1 cellular context compared by ENCODE assay signal in genomic region chr11:313787-314547, GRCh38.
TF ChIP-seq lines count a peak whose summit lies in the region.

Gene IFITM1 (plus strand): TSS chr11:314040. CDS start chr11:314171, 131 bp downstream.

TF ChIP-seq in K562, 482 proteins besides CTCF, POLR2A, EP300 and RAD21 (continued from another document):
- TF ChIP-seq ZNF395 (CRISPR knock-in tag; IDR thresholded peaks at IDR 0.05) (peak; percentile 64; the same call in 1 of the 2 replicates), ZNF212 (CRISPR knock-in tag; IDR thresholded peaks at IDR 0.05) (0 out of 2 replicates have a peak, but pooled peaks have one; percentile 11), NFIC (IDR thresholded peaks at IDR 0.05) (peak; percentile 73), HDAC1 (IDR thresholded peaks at IDR 0.05) (peak in 1 of 2 experiments; percentile 85; a peak in 2 of 4 replicates), PHF8 (IDR thresholded peaks at IDR 0.05; ENCODE audit: borderline replicate concordance, low read length) (peak; percentile 51; the same call in 1 of the 2 replicates), EP400 (IDR thresholded peaks at IDR 0.05) (peak; percentile 67), ZNF785 (CRISPR knock-in tag; IDR thresholded peaks at IDR 0.05) (no peak), POLR2AphosphoS2 (IDR thresholded peaks at IDR 0.05; ENCODE audit: low read length) (peak; percentile 61; the same call in 1 of the 2 replicates), ZBTB2 (IDR thresholded peaks at IDR 0.05) (0 out of 2 replicates have a peak, but pooled peaks have one; percentile 40), TEAD4 (IDR thresholded peaks at IDR 0.05; ENCODE audit: low read length) (peak; percentile 14; the same call in 1 of the 2 replicates), TEAD4 (CRISPR knock-in tag; IDR thresholded peaks at IDR 0.05; ENCODE audit: borderline replicate concordance) (no peak), XRCC5 (IDR thresholded peaks at IDR 0.05; ENCODE audit: low read depth, low read length) (no peak), LARP7 (IDR thresholded peaks at IDR 0.05) (peak; percentile 81; the same call in 1 of the 2 replicates), ZNF217 (CRISPR knock-in tag; IDR thresholded peaks at IDR 0.05) (no peak), MGA (IDR thresholded peaks at IDR 0.05) (0 out of 2 replicates have a peak, but pooled peaks have one; percentile 20), NCOA1 (IDR thresholded peaks at IDR 0.05; ENCODE audit: low read depth) (peak; percentile 35; the same call in 1 of the 2 replicates), TBP (optimal IDR thresholded peaks at IDR 0.05; ENCODE audit: low read depth, low read length) (peak; percentile 94)
